Comparison of ENCODE assay signal across 11 cellular contexts in genomic region chr5:149162401-149163084, GRCh38. TPM values are rescaled to one million over a fixed set of nuclear protein-coding genes. Genes with fewer than 3 reads are reported as not detected.
DNase-seq lines count a peak whose midpoint lies in the region; ATAC-seq and TF ChIP-seq lines count a peak whose summit lies in the region.
"Had no signal": no experiment of that assay in that cellular context is flagged by ENCODE, and none has a peak within 500 bp of the region (broad histone marks: within the 10 kb centered on the region; RNA-seq: fewer than 3 reads in every experiment).

No MANE protein-coding gene starts in this region.

- intact Hi-C loops in IMR-90 (cut with micrococcal nuclease) (no loop called here), esophagus squamous epithelium (cut with DNase I) (no loop called here)

- H4K5ac ChIP-seq in IMR-90 (ENCODE audit: low read depth, low read length) = no peak overlapping the region

- H3K79me2 ChIP-seq in GM23248 (ENCODE audit: insufficient read depth) = peaks cover 12% of the 10 kb centered on the region

- no peak overlapping the region for H4K91ac ChIP-seq in IMR-90 (ENCODE audit: insufficient read depth, low read depth, low read length)

- H2BK5ac ChIP-seq in IMR-90 (ENCODE audit: low read depth, low read length, poor library complexity, severe bottlenecking) = no peak overlapping the region

- H3K36me3 Mint-ChIP-seq in activated naive CD8-positive, alpha-beta T cell treated with anti-CD3 and anti-CD28 coated beads for 36 hours = no peaks in the 10 kb centered on the region

- H3K14ac ChIP-seq in IMR-90 (replicated peaks; ENCODE audit: low read depth, low read length) = no peak overlapping the region

- H3K4me1 ChIP-seq in GM23248 (ENCODE audit: insufficient read depth) = peaks cover 22% of the 10 kb centered on the region
- H3K4me1 ChIP-seq in IMR-90 (ENCODE audit: control insufficient read depth, insufficient read depth, low read length) = peaks cover 10% of the 10 kb centered on the region; the same call in 1 of the 2 replicates
- peaks cover 0 to 81% of the 10 kb centered on the region in 2 donors for H3K4me1 ChIP-seq in right atrium auricular region
- H3K4me1 ChIP-seq in esophagus squamous epithelium = peaks cover 0 to 9% (median 0%) of the 10 kb centered on the region in 3 donors
- H3K4me1 ChIP-seq: foreskin keratinocyte, pancreas had no signal

- peaks cover 47 to 79% of the 10 kb centered on the region in 2 experiments for H3K79me1 ChIP-seq in IMR-90 (ENCODE audit: low read depth in 1 of 2, low read length in 2 of 2)

- no peak overlapping the region for H2AK9ac ChIP-seq in IMR-90 (replicated peaks; ENCODE audit: low read depth, low read length, poor library complexity)

- H4K8ac ChIP-seq in IMR-90 (ENCODE audit: low read depth in 2 of 2, low read length in 2 of 2) = peak overlapping the region in 1 of 2 experiments; percentile 34; a peak in 1 of 4 replicates

- H2AFZ ChIP-seq in GM23248 = no peak overlapping the region
- H2AFZ ChIP-seq in IMR-90 (replicated peaks; ENCODE audit: low read length, poor library complexity) = no peak overlapping the region

- H3K9me3 ChIP-seq in GM23248 (ENCODE audit: low read depth) (no peaks in the 10 kb centered on the region), IMR-90 (ENCODE audit: control insufficient read depth, insufficient read depth, low read length) (no peaks in the 10 kb centered on the region), right atrium auricular region (no peaks in the 10 kb centered on the region), esophagus squamous epithelium (no peaks in the 10 kb centered on the region)
- H3K9me3 ChIP-seq: pancreas had no signal

- in situ Hi-C loops in GM23248 (cut with MboI) = no loop called here
- in situ Hi-C loops in IMR-90 (cut with MboI; ENCODE audit: low sequenced_read_pairs) = loop anchor here (25.0 kb wide), 1 partner anchor 400 kb away; the partner anchor contains the start of gene CSNK1A1

- H3K27me3 ChIP-seq in GM23248 (replicated peaks; ENCODE audit: insufficient read depth) (no peaks in the 10 kb centered on the region), IMR-90 (ENCODE audit: control insufficient read depth, insufficient read depth, low read length) (no peaks in the 10 kb centered on the region), right atrium auricular region (no peaks in the 10 kb centered on the region), esophagus squamous epithelium (no peaks in the 10 kb centered on the region)
- H3K27me3 ChIP-seq: foreskin keratinocyte, pancreas had no signal

- TF ChIP-seq RAD21 in IMR-90 (IDR thresholded peaks at IDR 0.05; ENCODE audit: low read length) = no peak

- H3K4me3 ChIP-seq in GM23248 (no peak overlapping the region), IMR-90 (ENCODE audit: insufficient read depth, low read depth, low read length) (no peak overlapping the region), right atrium auricular region (no peak overlapping the region), esophagus squamous epithelium (no peak overlapping the region)
- H3K4me3 ChIP-seq: pancreas had no signal

- H3K9me2 ChIP-seq in GM23248 (ENCODE audit: insufficient read depth) = no peaks in the 10 kb centered on the region

- H3K4me3 Mint-ChIP-seq in activated naive CD8-positive, alpha-beta T cell treated with anti-CD3 and anti-CD28 coated beads for 36 hours = no peak overlapping the region
- H3K4me3 Mint-ChIP-seq: stimulated activated naive CD8-positive, alpha-beta T cell treated with anti-CD3 and anti-CD28 coated beads, Interleukin-15, Interleukin-2, amounts not matched to agents 100 ng/mL and 50 ng/mL, for 24 hours had no signal

- ATAC-seq in GM18508 (IDR thresholded peaks at IDR 0.05; ENCODE audit: insufficient read depth, unreplicated experiment) (peak; percentile 75), IMR-90 (ENCODE audit: low read depth) (no peak)
- ATAC-seq: foreskin keratinocyte had no signal

- no peak overlapping the region for H2BK20ac ChIP-seq in IMR-90 (ENCODE audit: low read depth, low read length)

- 73 to 74% methylated on average over 9 of the region's 9 CpGs for WGBS in GM23248 (ENCODE audit: low coverage in 1 of 2, low lambda C conversion rate in 2 of 2, missing lambda C conversion rate in 2 of 2), 2 experiments
- 97% methylated on average over 3 of the region's 9 CpGs; no CpG with 5 or more reads in 1 of the 2 experiments for WGBS in IMR-90 (ENCODE audit: extremely low coverage in 2 of 2, insufficient read length in 1 of 2), 2 experiments
- 53 to 62% methylated on average over 4 to 7 of the region's 9 CpGs for WGBS in esophagus squamous epithelium, 2 donors

- no peak overlapping the region for H3K4me2 ChIP-seq in GM23248 (ENCODE audit: unreplicated experiment)
- no peak overlapping the region for H3K4me2 ChIP-seq in IMR-90 (ENCODE audit: low read depth, low read length)

- DNase-seq in GM23248 = peak; percentile 67
- DNase-seq in IMR-90 = peak; percentile 74
- DNase-seq in right atrium auricular region (ENCODE audit: low spot score) = no peak
- DNase-seq in activated naive CD8-positive, alpha-beta T cell treated with anti-CD3 and anti-CD28 coated beads for 36 hours = no peak
- DNase-seq in NCI-H774 (lab: John Stamatoyannopoulos, UW) = no peak
- DNase-seq in esophagus squamous epithelium (lab: John Stamatoyannopoulos, UW) = no peak
- DNase-seq in epidermal melanocyte (ENCODE audit: insufficient read length, low spot score) = no peak
- DNase-seq: pancreas had no signal

- no peaks in the 10 kb centered on the region for H3K9me3 Mint-ChIP-seq in activated naive CD8-positive, alpha-beta T cell treated with anti-CD3 and anti-CD28 coated beads for 36 hours
- H3K9me3 Mint-ChIP-seq: stimulated activated naive CD8-positive, alpha-beta T cell treated with anti-CD3 and anti-CD28 coated beads, Interleukin-15, Interleukin-2, amounts not matched to agents 100 ng/mL and 50 ng/mL, for 24 hours had no signal

- H3K9ac ChIP-seq in GM23248 (no peak overlapping the region), IMR-90 (ENCODE audit: low read depth, low read length) (no peak overlapping the region)

- no peaks in the 10 kb centered on the region for H3K4me1 Mint-ChIP-seq in activated naive CD8-positive, alpha-beta T cell treated with anti-CD3 and anti-CD28 coated beads for 36 hours

- H3K18ac ChIP-seq in IMR-90 (ENCODE audit: low read depth, low read length) = no peak overlapping the region

- H3K27ac ChIP-seq in GM23248 = no peak overlapping the region
- H3K27ac ChIP-seq in IMR-90 (ENCODE audit: insufficient read depth, low read length) = no peak overlapping the region
- peak overlapping the region; percentile 76 to 81 for H3K27ac ChIP-seq in right atrium auricular region
- H3K27ac ChIP-seq in esophagus squamous epithelium = no peak overlapping the region
- H3K27ac ChIP-seq: foreskin keratinocyte had no signal

- H2AK5ac ChIP-seq in IMR-90 (ENCODE audit: low read depth, low read length) = peak overlapping the region; percentile 56

- no peak overlapping the region for H3K23ac ChIP-seq in IMR-90 (ENCODE audit: low read depth, low read length)

- H3F3A ChIP-seq in GM23248 (ENCODE audit: insufficient read depth) = peaks cover 27% of the 10 kb centered on the region; the same call in 1 of the 2 replicates

- TF ChIP-seq POLR2A in IMR-90 (IDR thresholded peaks at IDR 0.05; ENCODE audit: low read depth, low read length) (no peak), esophagus squamous epithelium (IDR thresholded peaks at IDR 0.05) (no peak)

- no peaks in the 10 kb centered on the region for H4K20me1 ChIP-seq in GM23248 (ENCODE audit: insufficient read depth)
- no peaks in the 10 kb centered on the region for H4K20me1 ChIP-seq in IMR-90 (ENCODE audit: insufficient read depth, low read length)

- no peaks in the 10 kb centered on the region for H3K36me3 ChIP-seq in GM23248 (ENCODE audit: low read depth)
- peaks cover 2% of the 10 kb centered on the region; the same call in 1 of the 2 replicates for H3K36me3 ChIP-seq in IMR-90 (ENCODE audit: control insufficient read depth, insufficient read depth, low read length)
- no peaks in the 10 kb centered on the region for H3K36me3 ChIP-seq in right atrium auricular region
- no peaks in the 10 kb centered on the region for H3K36me3 ChIP-seq in esophagus squamous epithelium
- H3K36me3 ChIP-seq: pancreas had no signal

- H3K56ac ChIP-seq in IMR-90 (ENCODE audit: extremely low read depth, insufficient read depth, low read length) = no peak overlapping the region

- no TSS peak for BruUV-seq in IMR-90 (replicated peaks; lab: Mats Ljungman, UMichigan)

- CTCF ChIA-PET in IMR-90 (lab: Yijun Ruan, JAX) = no interaction called here

- POLR2A ChIA-PET in IMR-90 (lab: Charles Lee; ENCODE audit: unreplicated experiment) = no interaction called here

- H3K4ac ChIP-seq in IMR-90 (ENCODE audit: low read depth, low read length) = peak overlapping the region; percentile 16

- H2BK15ac ChIP-seq in IMR-90 (ENCODE audit: low read depth, low read length) = no peak overlapping the region

- no peak for TF ChIP-seq CTCF in IMR-90 (conservative IDR thresholded peaks at IDR 0.05; ENCODE audit: low read depth, low read length)
- TF ChIP-seq CTCF in right atrium auricular region (IDR thresholded peaks at IDR 0.05) = no peak
- TF ChIP-seq CTCF in esophagus squamous epithelium (IDR thresholded peaks at IDR 0.05) = no peak

- H2BK120ac ChIP-seq in IMR-90 (ENCODE audit: low read depth, low read length) = peak overlapping the region; percentile 21; the same call in 1 of the 2 replicates

- no peaks in the 10 kb centered on the region for H3K27me3 Mint-ChIP-seq in activated naive CD8-positive, alpha-beta T cell treated with anti-CD3 and anti-CD28 coated beads for 36 hours

- dilution Hi-C loops in IMR-90 (cut with HindIII; ENCODE audit: low sequenced_read_pairs, unreplicated experiment) = no loop called here

- H3K27ac Mint-ChIP-seq in activated naive CD8-positive, alpha-beta T cell treated with anti-CD3 and anti-CD28 coated beads for 36 hours = no peak overlapping the region
- H3K27ac Mint-ChIP-seq: stimulated activated naive CD8-positive, alpha-beta T cell treated with anti-CD3 and anti-CD28 coated beads, Interleukin-15, Interleukin-2, amounts not matched to agents 100 ng/mL and 50 ng/mL, for 24 hours had no signal

- peaks cover 30% of the 10 kb centered on the region for H3K9me1 ChIP-seq in IMR-90 (ENCODE audit: insufficient read depth, low read length)

TF ChIP-seq in IMR-90, 13 proteins besides CTCF, POLR2A, EP300 and RAD21:
- TF ChIP-seq CEBPB (IDR thresholded peaks at IDR 0.05; ENCODE audit: low read depth, low read length) = peak; percentile 50; the same call in 1 of the 2 replicates
- peak; percentile 38; the same call in 1 of the 2 replicates for TF ChIP-seq FOS (IDR thresholded peaks at IDR 0.05; ENCODE audit: low read depth, low read length)
- no peak for TF ChIP-seq MAFK (IDR thresholded peaks at IDR 0.05; ENCODE audit: low read depth, low read length)
TF ChIP-seq in IMR-90: peak in this region for 2.

RNA-seq across cellular contexts. Expression of gene ABLIM3, which starts 21.2 kb away (rescaled TPM):
- 5.6 and 7.9 TPM in 2 replicates for total RNA-seq in GM23248 (2014; rRNA removed; shearing (Covaris generic))
- polyA plus RNA-seq in GM23248 (2016; fragmentation: Nextera tagmentation; extraction: Ambion mirVana) = 11.4 and 11.7 TPM in 2 replicates
- 33.3 and 34.2 TPM in 2 replicates for total RNA-seq in IMR-90 (2012; rRNA removed)
- 69.9 and 71.1 TPM in 2 replicates for polyA plus RNA-seq in IMR-90 (2012; rRNA removed)
- 33.1 and 46.6 TPM in 2 replicates for polyA plus RNA-seq in IMR-90 (2012; cell fraction: cytosol; rRNA removed)
- polyA plus RNA-seq in IMR-90 (2012; cell fraction: nucleus; rRNA removed; ENCODE audit: low replicate concordance) = 125 and 174 TPM in 2 replicates
- 100 to 1,000 TPM; 109 to 145 TPM for total RNA-seq in right atrium auricular region
- total RNA-seq in activated naive CD8-positive, alpha-beta T cell treated with anti-CD3 and anti-CD28 coated beads for 36 hours = not detected
- 10 to 100 TPM; 10.6 to 47.7 (median 27.1) TPM for total RNA-seq in esophagus squamous epithelium

Comparison
In these comparisons a context has a peak if more than half of its experiments do, and no peak if none do; other contexts are left out.
1. DNase-seq: peak in GM23248 (single experiment) and IMR-90 (single experiment); none in right atrium auricular region (single experiment), activated naive CD8-positive, alpha-beta T cell treated with anti-CD3 and anti-CD28 coated beads for 36 hours (single experiment), NCI-H774 (single experiment), esophagus squamous epithelium (single experiment) and epidermal melanocyte (single experiment).
2. H3K27ac ChIP-seq: peak in right atrium auricular region (2 of 2); none in GM23248 (single experiment), IMR-90 (single experiment) and esophagus squamous epithelium (0 of 4).